Comparison of ENCODE assay signal across 16 cellular contexts in genomic region chr3:43695443-43695842, GRCh38. TPM values are rescaled to one million over a fixed set of nuclear protein-coding genes. Genes with fewer than 3 reads are reported as not detected.
DNase-seq lines count a peak whose midpoint lies in the region; ATAC-seq and TF ChIP-seq lines count a peak whose summit lies in the region.
"Had no signal": no experiment of that assay in that cellular context is flagged by ENCODE, and none has a peak within 500 bp of the region (broad histone marks: within the 10 kb centered on the region; RNA-seq: fewer than 3 reads in every experiment).

No MANE protein-coding gene starts in this region.

- H3K9me3 ChIP-seq in neutrophil = no peaks in the 10 kb centered on the region
- no peaks in the 10 kb centered on the region for H3K9me3 ChIP-seq in heart left ventricle
- no peaks in the 10 kb centered on the region for H3K9me3 ChIP-seq in sigmoid colon
- H3K9me3 ChIP-seq: testis had no signal

- peak overlapping the region; percentile 99 for H3K27ac ChIP-seq in neutrophil
- H3K27ac ChIP-seq in heart left ventricle = peak overlapping the region in 1 of 12 donors; percentile 45
- peak overlapping the region in 1 of 4 donors; percentile 45 for H3K27ac ChIP-seq in sigmoid colon
- H3K27ac ChIP-seq: foreskin keratinocyte, testis had no signal

- 78 to 85% (median 79%) methylated on average over 2 of the region's 2 CpGs for WGBS in heart left ventricle, 4 donors
- WGBS in sigmoid colon, 2 donors = 75 to 83% methylated on average over 2 of the region's 2 CpGs

- ATAC-seq in heart left ventricle = no peak
- ATAC-seq: foreskin keratinocyte; naive thymus-derived CD4-positive, alpha-beta T cell had no signal

- no peak for TF ChIP-seq EP300 in sigmoid colon (IDR thresholded peaks at IDR 0.05)

- peaks cover 20% of the 10 kb centered on the region for H3K36me3 ChIP-seq in neutrophil
- H3K36me3 ChIP-seq in heart left ventricle = peaks cover 0 to 13% (median 6%) of the 10 kb centered on the region in 9 donors
- H3K36me3 ChIP-seq in sigmoid colon = peaks cover 0 to 8% (median 0%) of the 10 kb centered on the region in 4 donors

- TF ChIP-seq CTCF in neutrophil (IDR thresholded peaks at IDR 0.05) (no peak), heart left ventricle (IDR thresholded peaks at IDR 0.05) (no peak), sigmoid colon (IDR thresholded peaks at IDR 0.05) (no peak)

- H3K27me3 ChIP-seq in neutrophil (no peaks in the 10 kb centered on the region), heart left ventricle (no peaks in the 10 kb centered on the region), sigmoid colon (no peaks in the 10 kb centered on the region)
- H3K27me3 ChIP-seq: foreskin keratinocyte, testis had no signal

- DNase-seq in EL (peak; percentile 50), NCI-H226 (peak; percentile 67), dedifferentiated amniotic fluid mesenchymal stem cell (ENCODE audit: extremely low spot score) (peak; percentile 17), heart left ventricle (no peak), sigmoid colon (no peak), T-helper 2 cell (no peak), NCI-H1092 (lab: John Stamatoyannopoulos, UW) (no peak)
- DNase-seq: activated CD8-positive, alpha-beta memory T cell treated with anti-CD3 and anti-CD28 coated beads for 24 hours; activated naive CD4-positive, alpha-beta T cell treated with anti-CD3 and anti-CD28 coated beads, Interleukin-2, amount 10 ng/mL, durations not matched to agents 7 days and 5 days; kidney glomerular epithelial cell; naive thymus-derived CD4-positive, alpha-beta T cell; NCI-H1105 treated with DMSO at 0.1 percent for 48 hours; NCI-H510A; testis had no signal

- H3K4me3 ChIP-seq in neutrophil (ENCODE audit: low read depth in 1 of 2, low read length in 1 of 2) = peak overlapping the region in 1 of 2 experiments; percentile 93
- no peak overlapping the region for H3K4me3 ChIP-seq in heart left ventricle
- H3K4me3 ChIP-seq in sigmoid colon = no peak overlapping the region
- H3K4me3 ChIP-seq: testis had no signal

- intact Hi-C loops in heart left ventricle (cut with DNase I) = loop anchor here in 2 of 10 donors (10.0 kb wide), 2 partner anchors 71 to 151 kb away; partner anchors contain the start of gene ANO10 (in 1 of the 2)
- intact Hi-C loops in sigmoid colon (cut with DNase I) = no loop called here

- H3K4me1 ChIP-seq in neutrophil (ENCODE audit: control insufficient read depth in 1 of 2, insufficient read depth in 1 of 2, low read depth in 1 of 2, low read length in 1 of 2) = peaks cover 62 to 66% of the 10 kb centered on the region in 2 experiments
- peaks cover 0 to 47% (median 13%) of the 10 kb centered on the region in 12 donors for H3K4me1 ChIP-seq in heart left ventricle
- peaks cover 0 to 31% (median 17%) of the 10 kb centered on the region in 4 donors for H3K4me1 ChIP-seq in sigmoid colon

- TF ChIP-seq POLR2A in heart left ventricle (IDR thresholded peaks at IDR 0.05) (no peak), sigmoid colon (IDR thresholded peaks at IDR 0.05) (no peak)

RNA-seq across cellular contexts. Expression of gene ABHD5, which starts 4.7 kb away (rescaled TPM):
- total RNA-seq in heart left ventricle (10 to 100 TPM; 24.2 to 48.2 (median 26.7) TPM), sigmoid colon (10 to 100 TPM; 11.1 to 24.7 (median 22.3) TPM)
- polyA plus RNA-seq in heart left ventricle (100 to 1,000 TPM in 1 of 2 donors, 1 to 10 TPM in 1; 8.5 to 103 TPM), sigmoid colon (10 to 100 TPM; 16.9 to 48.3 (median 22.2) TPM)

Comparison
In these comparisons a context has a peak if more than half of its experiments do, and no peak if none do; other contexts are left out.
1. DNase-seq: peak in EL (single experiment), NCI-H226 (single experiment) and dedifferentiated amniotic fluid mesenchymal stem cell (single experiment); none in heart left ventricle (0 of 5), sigmoid colon (single experiment), T-helper 2 cell (0 of 5) and NCI-H1092 (single experiment).